In the genomic region with DNA sequence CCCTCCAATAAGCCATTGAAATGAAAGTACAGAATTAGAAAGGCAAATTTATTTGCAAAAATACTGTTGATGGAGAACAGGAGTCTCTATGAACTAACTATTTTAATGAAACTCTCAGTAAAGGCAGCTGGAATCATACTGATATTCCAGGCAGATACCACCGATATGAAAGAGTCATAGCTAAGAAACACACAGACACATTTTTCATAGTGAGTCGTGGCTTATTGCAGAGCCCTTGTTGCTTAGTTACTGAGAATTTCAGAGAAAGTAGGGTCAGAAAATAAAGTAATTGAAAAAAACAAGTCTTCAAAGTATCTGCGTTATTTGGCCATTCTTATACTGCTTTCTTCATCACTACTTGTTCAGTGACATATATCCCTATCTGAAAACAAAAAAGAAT, we compare ENCODE assay signal across 2 cellular contexts.
TF ChIP-seq lines count a peak whose summit lies in the region.

No MANE protein-coding gene starts in this region.

TF ChIP-seq in SK-N-SH treated with all-trans-retinoic acid at 6 μM for 48 hours, 23 proteins besides CTCF, POLR2A, EP300 and RAD21 (continued from another document):
- TF ChIP-seq, protein P1, sequence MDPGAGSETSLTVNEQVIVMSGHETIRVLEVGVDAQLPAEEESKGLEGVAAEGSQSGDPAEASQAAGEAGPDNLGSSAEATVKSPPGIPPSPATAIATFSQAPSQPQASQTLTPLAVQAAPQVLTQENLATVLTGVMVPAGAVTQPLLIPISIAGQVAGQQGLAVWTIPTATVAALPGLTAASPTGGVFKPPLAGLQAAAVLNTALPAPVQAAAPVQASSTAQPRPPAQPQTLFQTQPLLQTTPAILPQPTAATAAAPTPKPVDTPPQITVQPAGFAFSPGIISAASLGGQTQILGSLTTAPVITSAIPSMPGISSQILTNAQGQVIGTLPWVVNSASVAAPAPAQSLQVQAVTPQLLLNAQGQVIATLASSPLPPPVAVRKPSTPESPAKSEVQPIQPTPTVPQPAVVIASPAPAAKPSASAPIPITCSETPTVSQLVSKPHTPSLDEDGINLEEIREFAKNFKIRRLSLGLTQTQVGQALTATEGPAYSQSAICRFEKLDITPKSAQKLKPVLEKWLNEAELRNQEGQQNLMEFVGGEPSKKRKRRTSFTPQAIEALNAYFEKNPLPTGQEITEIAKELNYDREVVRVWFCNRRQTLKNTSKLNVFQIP (CRISPR knock-in tag; IDR thresholded peaks at IDR 0.05; ENCODE audit: borderline replicate concordance, low read depth), result no peak
- TF ChIP-seq TCF4 (CRISPR knock-in tag; IDR thresholded peaks at IDR 0.05; ENCODE audit: borderline replicate concordance), result no peak
- TF ChIP-seq TOX (CRISPR knock-in tag; IDR thresholded peaks at IDR 0.05; ENCODE audit: borderline replicate concordance), result no peak
- TF ChIP-seq ZFP30 (CRISPR knock-in tag; IDR thresholded peaks at IDR 0.05), result no peak
- TF ChIP-seq ZNF565 (CRISPR knock-in tag; conservative IDR thresholded peaks at IDR 0.05; ENCODE audit: low read depth), result no peak
TF ChIP-seq in SK-N-SH treated with all-trans-retinoic acid at 6 μM for 48 hours: peak in this region for 0.

TF ChIP-seq in SK-N-SH, 30 proteins besides CTCF, POLR2A, EP300 and RAD21 (continued from another document):
- TF ChIP-seq CHD2 (IDR thresholded peaks at IDR 0.05; ENCODE audit: low read length, partially characterized antibody), result no peak
- no peak for TF ChIP-seq EZH2phosphoT487 (IDR thresholded peaks at IDR 0.05; ENCODE audit: borderline replicate concordance, low read depth)
- TF ChIP-seq GABPA (IDR thresholded peaks at IDR 0.05; ENCODE audit: low read depth), result no peak
- no peak for TF ChIP-seq IRF3 (IDR thresholded peaks at IDR 0.05; ENCODE audit: low read depth, low read length)
- TF ChIP-seq ELF1 (IDR thresholded peaks at IDR 0.05), result no peak
- no peak for TF ChIP-seq MEF2A (IDR thresholded peaks at IDR 0.05; ENCODE audit: borderline replicate concordance, low read depth)
- TF ChIP-seq RFX5 (IDR thresholded peaks at IDR 0.05; ENCODE audit: low read length), result no peak
